Comparison of ENCODE assay signal across 8 cellular contexts in the genomic region with DNA sequence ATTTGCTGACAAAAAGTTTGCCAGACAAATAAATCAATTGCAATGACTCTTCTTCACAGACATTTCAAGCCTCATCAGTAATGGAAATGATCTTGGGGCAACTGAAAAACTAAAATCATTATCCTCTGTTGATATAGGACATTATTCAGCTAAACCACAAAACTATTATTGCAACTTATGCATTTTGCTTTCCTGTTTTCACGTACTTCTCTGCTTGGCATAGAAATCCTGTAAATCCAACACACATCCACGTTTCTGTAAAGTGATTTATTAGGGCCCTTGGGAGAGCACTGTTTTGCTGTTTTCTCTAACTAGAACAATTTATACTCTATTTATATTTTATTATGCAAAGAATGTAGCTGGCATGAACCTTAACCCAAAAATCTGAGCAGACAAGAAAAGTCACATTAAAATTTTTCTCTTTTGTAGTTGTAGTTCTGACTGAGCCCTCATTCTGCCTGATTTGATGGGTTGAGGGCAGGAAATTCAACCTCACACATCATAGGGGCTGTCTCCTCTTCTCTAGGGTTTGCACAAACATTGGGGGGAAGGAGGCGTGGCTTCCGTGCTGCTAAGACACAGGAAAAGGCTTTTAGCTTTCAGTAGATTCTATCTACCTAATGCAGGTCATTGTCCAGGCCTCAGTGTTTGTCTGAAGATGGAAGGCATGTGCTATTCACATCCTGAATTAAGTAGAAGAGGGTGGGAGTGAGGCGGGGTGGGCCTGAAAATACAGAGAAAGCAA. TPM values are rescaled to one million over a fixed set of nuclear protein-coding genes. Genes with fewer than 3 reads are reported as not detected.
A peak's percentile ranks its signal among the peaks of the same experiment; 100 is the strongest.
DNase-seq lines count a peak whose midpoint lies in the region; ATAC-seq, FAIRE-seq and TF ChIP-seq lines count a peak whose summit lies in the region.

No MANE protein-coding gene starts in this region.

- H3K4me3 Mint-ChIP-seq in activated CD4-positive, alpha-beta memory T cell treated with anti-CD3 and anti-CD28 coated beads, Interleukin-2, amount 10 ng/mL, durations not matched to agents 7 days and 5 days: peak overlapping the region; percentile 33

- ATAC-seq in GM19023 (IDR thresholded peaks at IDR 0.05; ENCODE audit: unreplicated experiment): no peak

- peak overlapping the region; percentile 52 for H3K27ac ChIP-seq in KOPT-K1 (ENCODE audit: low read depth, low read length, poor library complexity, severe bottlenecking)
- no peak overlapping the region for H3K27ac ChIP-seq in endothelial cell of umbilical vein (ENCODE audit: insufficient read depth, low read depth, low read length)

- H3K79me2 ChIP-seq in endothelial cell of umbilical vein (ENCODE audit: control insufficient read depth, insufficient read depth, low read length): no peaks in the 10 kb centered on the region

- peaks cover 48% of the 10 kb centered on the region for H3K4me1 Mint-ChIP-seq in activated CD4-positive, alpha-beta memory T cell treated with anti-CD3 and anti-CD28 coated beads, Interleukin-2, amount 10 ng/mL, durations not matched to agents 7 days and 5 days

- no peak for FAIRE-seq in endothelial cell of umbilical vein (lab: Jason Lieb, UNC)

- intact Hi-C loops in endothelial cell of umbilical vein (cut with micrococcal nuclease): no loop called here
- intact Hi-C loops in posterior vena cava (cut with DNase I): no loop called here

- H3K9me3 ChIP-seq in KOPT-K1 (ENCODE audit: insufficient read depth, low read length, poor library complexity, severe bottlenecking) (no peaks in the 10 kb centered on the region), endothelial cell of umbilical vein (replicated peaks; ENCODE audit: control insufficient read depth, insufficient read depth, low read length) (no peaks in the 10 kb centered on the region)

- no peak overlapping the region for H3K9ac ChIP-seq in endothelial cell of umbilical vein (replicated peaks; ENCODE audit: extremely low read depth, insufficient read depth, low read length)

- H3K9me3 Mint-ChIP-seq in activated CD4-positive, alpha-beta memory T cell treated with anti-CD3 and anti-CD28 coated beads, Interleukin-2, amount 10 ng/mL, durations not matched to agents 7 days and 5 days: no peaks in the 10 kb centered on the region

- no peak for TF ChIP-seq POLR2A in endothelial cell of umbilical vein (IDR thresholded peaks at IDR 0.05; ENCODE audit: low read depth, low read length)

- DNase-seq in activated CD4-positive, alpha-beta memory T cell treated with anti-CD3 and anti-CD28 coated beads, Interleukin-2, amount 10 ng/mL, durations not matched to agents 7 days and 5 days: peak; percentile 82
- DNase-seq in endothelial cell of umbilical vein (ENCODE audit: low read depth, low spot score) (peak; percentile 37), posterior vena cava (ENCODE audit: low spot score) (no peak), NCI-H2196 treated with DMSO at 0.1 percent for 48 hours (lab: John Stamatoyannopoulos, UW; ENCODE audit: unreplicated experiment) (no peak), A172 (ENCODE audit: low spot score) (no peak)
- peak; percentile 38 for DNase-seq in stimulated activated CD8-positive, alpha-beta memory T cell treated with anti-CD3 and anti-CD28 coated beads, Interleukin-15, amount 100 ng/mL, for 1 hour (ENCODE audit: low read depth)

- H3K36me3 Mint-ChIP-seq in activated CD4-positive, alpha-beta memory T cell treated with anti-CD3 and anti-CD28 coated beads, Interleukin-2, amount 10 ng/mL, durations not matched to agents 7 days and 5 days (ENCODE audit: low read depth): peaks cover 5% of the 10 kb centered on the region

- no peaks in the 10 kb centered on the region for H3K36me3 ChIP-seq in KOPT-K1 (ENCODE audit: insufficient read depth, low read length)
- H3K36me3 ChIP-seq in endothelial cell of umbilical vein (ENCODE audit: control insufficient read depth in 2 of 2, extremely low read depth in 1 of 2, insufficient read depth in 2 of 2, low read length in 2 of 2): no peaks in the 10 kb centered on the region

- H3K9me1 ChIP-seq in endothelial cell of umbilical vein (replicated peaks; ENCODE audit: control insufficient read depth, extremely low read depth, insufficient read depth, low read length): no peaks in the 10 kb centered on the region

- peak overlapping the region; percentile 48 for H2AFZ ChIP-seq in endothelial cell of umbilical vein (ENCODE audit: low read depth, low read length)

- H3K4me1 ChIP-seq in endothelial cell of umbilical vein (ENCODE audit: control insufficient read depth, extremely low read depth, insufficient read depth, low read length): peaks cover 3% of the 10 kb centered on the region

- TF ChIP-seq CTCF in endothelial cell of umbilical vein (IDR thresholded peaks at IDR 0.05; ENCODE audit: extremely low read depth in 1 of 2, insufficient read depth in 1 of 2, low read depth in 1 of 2, low read length in 2 of 2): no peak

- CTCF ChIA-PET in activated CD4-positive, alpha-beta memory T cell treated with anti-CD3 and anti-CD28 coated beads, Interleukin-2, amount 10 ng/mL, durations not matched to agents 7 days and 5 days (lab: Charles Lee): interaction anchor here (1.0 to 1.4 kb wide), 3 partner anchors 14 to 133 kb away, joined by 3 to 7 read pairs (median 4); a partner anchor contains a TSS
- CTCF ChIA-PET in endothelial cell of umbilical vein (lab: Charles Lee): interaction anchor here (1.3 kb wide), 1 partner anchor 341 kb away, joined by 3 read pairs; no protein-coding TSS in a partner anchor

- no TSS peak for BruUV-seq in endothelial cell of umbilical vein (replicated peaks; lab: Mats Ljungman, UMichigan)

- H3K27me3 Mint-ChIP-seq in activated CD4-positive, alpha-beta memory T cell treated with anti-CD3 and anti-CD28 coated beads, Interleukin-2, amount 10 ng/mL, durations not matched to agents 7 days and 5 days: no peaks in the 10 kb centered on the region

- no peak overlapping the region for H3K4me2 ChIP-seq in endothelial cell of umbilical vein (ENCODE audit: insufficient read depth, low read length)

- POLR2A ChIA-PET in activated CD4-positive, alpha-beta memory T cell treated with anti-CD3 and anti-CD28 coated beads, Interleukin-2, amount 10 ng/mL, durations not matched to agents 7 days and 5 days (lab: Charles Lee): interaction anchor here (0.7 to 3.5 kb wide), 14 partner anchors 10 to 556 kb away, joined by 3 to 26 read pairs (median 4); a partner anchor contains a TSS
- POLR2A ChIA-PET in endothelial cell of umbilical vein (lab: Charles Lee): no interaction called here

- H4K20me1 ChIP-seq in endothelial cell of umbilical vein (replicated peaks; ENCODE audit: control insufficient read depth, extremely low read depth, insufficient read depth, low read length): no peaks in the 10 kb centered on the region

- dilution Hi-C loops in endothelial cell of umbilical vein (cut with MboI; ENCODE audit: extremely low pct_ligation_motif_present, low sequenced_read_pairs): no loop called here

- H3K4me3 ChIP-seq in endothelial cell of umbilical vein (replicated peaks in 1 of 3; ENCODE audit: insufficient read depth in 1 of 3, low read depth in 1 of 3, low read length in 3 of 3): no peak overlapping the region

- no peaks in the 10 kb centered on the region for H3K27me3 ChIP-seq in endothelial cell of umbilical vein (ENCODE audit: control insufficient read depth in 2 of 2, insufficient read depth in 2 of 2, low read length in 2 of 2)

- peak overlapping the region; percentile 93 for H3K27ac Mint-ChIP-seq in activated CD4-positive, alpha-beta memory T cell treated with anti-CD3 and anti-CD28 coated beads, Interleukin-2, amount 10 ng/mL, durations not matched to agents 7 days and 5 days

TF ChIP-seq in endothelial cell of umbilical vein, 7 proteins besides CTCF, POLR2A, EP300 and RAD21:
- TF ChIP-seq JUN (IDR thresholded peaks at IDR 0.05; ENCODE audit: borderline replicate concordance, insufficient read depth, insufficient read length, low read depth) (no peak), GATA2 (IDR thresholded peaks at IDR 0.05; ENCODE audit: insufficient read depth, insufficient read length, low read depth, low read length) (no peak), POLR2AphosphoS5 (IDR thresholded peaks at IDR 0.05; ENCODE audit: insufficient read depth, low read depth, low read length) (no peak), FOS (IDR thresholded peaks at IDR 0.05; ENCODE audit: borderline replicate concordance, insufficient read depth, low read length) (no peak), EZH2 (IDR thresholded peaks at IDR 0.05; ENCODE audit: borderline replicate concordance, low read depth, low read length, severe bottlenecking) (no peak), MYC (IDR thresholded peaks at IDR 0.05; ENCODE audit: low read depth, low read length) (no peak)
- TF ChIP-seq, protein P1, sequence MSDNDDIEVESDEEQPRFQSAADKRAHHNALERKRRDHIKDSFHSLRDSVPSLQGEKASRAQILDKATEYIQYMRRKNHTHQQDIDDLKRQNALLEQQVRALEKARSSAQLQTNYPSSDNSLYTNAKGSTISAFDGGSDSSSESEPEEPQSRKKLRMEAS (IDR thresholded peaks at IDR 0.05; ENCODE audit: insufficient read depth, insufficient read length): no peak
TF ChIP-seq in endothelial cell of umbilical vein: peak in this region for 0.

RNA-seq across cellular contexts. Expression of a gene that starts 11.5 kb away (rescaled TPM):
- 10 to 100 TPM; 80.7 to 85.4 TPM for total RNA-seq in activated CD4-positive, alpha-beta memory T cell treated with anti-CD3 and anti-CD28 coated beads, Interleukin-2, amount 10 ng/mL, durations not matched to agents 7 days and 5 days
- 64.0 and 78.7 TPM in 2 replicates for total RNA-seq in endothelial cell of umbilical vein
- polyA plus RNA-seq in endothelial cell of umbilical vein: 18.0 and 24.0 TPM in 2 replicates
- polyA plus RNA-seq in endothelial cell of umbilical vein (2011; cell fraction: cytosol; rRNA removed): 32.6 and 38.5 TPM in 2 replicates
- 113 and 127 TPM in 2 replicates for polyA plus RNA-seq in endothelial cell of umbilical vein (2011; cell fraction: nucleus; rRNA removed)
- polyA plus RNA-seq in endothelial cell of umbilical vein (2012): 46.4 and 71.9 TPM in 2 replicates
- polyA minus RNA-seq in endothelial cell of umbilical vein: 37.3 and 47.5 TPM in 2 replicates
- 49.8 TPM for polyA minus RNA-seq in endothelial cell of umbilical vein (2011; cell fraction: cytosol; rRNA and poly(A)+ RNA removed)
- polyA minus RNA-seq in endothelial cell of umbilical vein (2011; cell fraction: nucleus; rRNA and poly(A)+ RNA removed): 53.7 and 69.7 TPM in 2 replicates
- 10 to 100 TPM; 31.2 to 33.8 TPM for total RNA-seq in posterior vena cava
- 62.9 and 98.5 TPM in 2 replicates for total RNA-seq in A172 (2014; rRNA removed; shearing (Covaris generic))

Comparison
In these comparisons a context has a peak if more than half of its experiments do, and no peak if none do; other contexts are left out.
1. DNase-seq: peak in activated CD4-positive, alpha-beta memory T cell treated with anti-CD3 and anti-CD28 coated beads, Interleukin-2, amount 10 ng/mL, durations not matched to agents 7 days and 5 days (single experiment), endothelial cell of umbilical vein (single experiment) and stimulated activated CD8-positive, alpha-beta memory T cell treated with anti-CD3 and anti-CD28 coated beads, Interleukin-15, amount 100 ng/mL, for 1 hour (single experiment); none in posterior vena cava (single experiment), NCI-H2196 treated with DMSO at 0.1 percent for 48 hours (single experiment) and A172 (single experiment).